25 cellular contexts compared by ENCODE assay signal in genomic region chr4:187798385-187798784, GRCh38.
DNase-seq lines count a peak whose midpoint lies in the region; ATAC-seq, FAIRE-seq and TF ChIP-seq lines count a peak whose summit lies in the region.
"Had no signal": no experiment of that assay in that cellular context is flagged by ENCODE, and none has a peak within 500 bp of the region (broad histone marks: within the 10 kb centered on the region; RNA-seq: fewer than 3 reads in every experiment).

No MANE protein-coding gene starts in this region.

- H4K5ac ChIP-seq in H1 (ENCODE audit: insufficient read length, low read depth, low read length): peak overlapping the region; percentile 8

- H3K56ac ChIP-seq in H1 (replicated peaks; ENCODE audit: insufficient read length, low read depth, low read length): no peak overlapping the region

- no peaks in the 10 kb centered on the region for H3K79me1 ChIP-seq in H1 (ENCODE audit: low read depth, low read length)

- H3K36me3 ChIP-seq in HCT116 (ENCODE audit: control insufficient read depth in 1 of 2, insufficient read depth in 2 of 2, low read length in 2 of 2) (no peaks in the 10 kb centered on the region), H1 (ENCODE audit: control insufficient read depth in 2 of 4, insufficient read depth in 4 of 4, low read length in 3 of 4) (no peaks in the 10 kb centered on the region), iPS-15b (ENCODE audit: control insufficient read depth, insufficient read depth, low read length) (no peaks in the 10 kb centered on the region)
- H3K36me3 ChIP-seq: SJCRH30 had no signal

- 0 out of 2 replicates have a peak, but pooled peaks have one; percentile 25 for ATAC-seq in HCT116
- ATAC-seq: GM12878, HepG2, K562, PC-3 had no signal

- H2BK12ac ChIP-seq in H1 (ENCODE audit: low read depth, low read length): peak overlapping the region; percentile 5

- peak overlapping the region; percentile 62 for H2BK120ac ChIP-seq in H1 (replicated peaks; ENCODE audit: low read depth, low read length)

- H3K9ac ChIP-seq in HCT116 (ENCODE audit: low read length) (no peak overlapping the region), H1 (replicated peaks in 1 of 4; ENCODE audit: extremely low read depth in 1 of 4, low read depth in 3 of 4, low read length in 3 of 4) (no peak overlapping the region), iPS-15b (ENCODE audit: low read depth, low read length) (no peak overlapping the region)

- H2AFZ ChIP-seq in HCT116 (ENCODE audit: low read depth, low read length, poor library complexity, severe bottlenecking) (no peak overlapping the region), H1 (ENCODE audit: low read length) (peak overlapping the region; percentile 75)

- no peaks in the 10 kb centered on the region; the same call in 1 of the 2 replicates for H3K23me2 ChIP-seq in H1 (ENCODE audit: low read depth, low read length)

- H3K14ac ChIP-seq in H1 (ENCODE audit: insufficient read length): no peak overlapping the region

- H3K4me1 ChIP-seq in HCT116 (ENCODE audit: control insufficient read depth in 1 of 2, insufficient read depth in 2 of 2, low read length in 2 of 2) (no peaks in the 10 kb centered on the region), H1 (replicated peaks in 1 of 4; ENCODE audit: control insufficient read depth in 3 of 4, insufficient read depth in 4 of 4, low read length in 3 of 4) (peaks cover 3 to 8% (median 6%) of the 10 kb centered on the region in 4 experiments; a peak in 6 of 7 replicates), iPS-15b (ENCODE audit: control insufficient read depth, insufficient read depth, low read length) (peaks cover 8% of the 10 kb centered on the region)
- H3K4me1 ChIP-seq: SJCRH30 had no signal

- H3K9me3 ChIP-seq in HCT116 (ENCODE audit: control insufficient read depth in 1 of 2, insufficient read depth in 1 of 2, low read depth in 1 of 2, low read length in 2 of 2) (no peaks in the 10 kb centered on the region), H1 (ENCODE audit: insufficient read depth in 2 of 2, low read depth in 1 of 2, low read length in 1 of 2) (no peaks in the 10 kb centered on the region; a peak in 2 of 4 replicates), iPS-15b (ENCODE audit: control insufficient read depth, insufficient read depth, low read length) (no peaks in the 10 kb centered on the region)
- H3K9me3 ChIP-seq: SJCRH30 had no signal

- no peak for TF ChIP-seq EP300 in H1 (IDR thresholded peaks at IDR 0.05; ENCODE audit: borderline replicate concordance in 1 of 2, low read depth in 2 of 2, low read length in 2 of 2)

- H3K4me2 ChIP-seq in HCT116 (ENCODE audit: low read length) (no peak overlapping the region), H1 (ENCODE audit: insufficient read depth in 1 of 2, low read depth in 2 of 2, low read length in 2 of 2) (peak overlapping the region; percentile 46 to 47)

- POLR2A ChIA-PET in HCT116 (lab: Charles Lee) (no interaction called here), H1 (lab: Charles Lee; ENCODE audit: partially characterized antibody) (no interaction called here)

- no peak overlapping the region for H2BK15ac ChIP-seq in H1 (ENCODE audit: low read length)

- no peak overlapping the region for H3K27ac ChIP-seq in HCT116 (ENCODE audit: low read depth, low read length)
- no peak overlapping the region for H3K27ac ChIP-seq in H1 (ENCODE audit: low read depth, low read length)
- H3K27ac ChIP-seq: SJCRH30 had no signal

- no peak for FAIRE-seq in H1 (lab: Jason Lieb, UNC)
- FAIRE-seq: GM12878, HepG2, K562 had no signal

- H3K9me2 ChIP-seq in HCT116 (ENCODE audit: insufficient read depth): no peaks in the 10 kb centered on the region

- TF ChIP-seq POLR2A in HCT116 (IDR thresholded peaks at IDR 0.05; ENCODE audit: borderline replicate concordance, extremely low read depth, insufficient read depth, insufficient read length) (no peak), H1 (IDR thresholded peaks at IDR 0.05; ENCODE audit: control extremely low read depth in 1 of 2, low read depth in 2 of 2, low read length in 2 of 2) (no peak)

- RAD21 ChIA-PET in HCT116 (lab: Charles Lee; ENCODE audit: low non-redundant PET in 1 of 2, low total read pairs in 2 of 2, uncharacterized antibody in 2 of 2, unreplicated experiment in 2 of 2): no interaction called here

- CTCF ChIA-PET in HCT116 (lab: Charles Lee): no interaction called here
- CTCF ChIA-PET in H1 (lab: Charles Lee; ENCODE audit: partially characterized antibody): interaction anchor here (0.6 to 1.0 kb wide), 4 partner anchors 40 to 267 kb away, joined by 3 read pairs; no protein-coding TSS in a partner anchor

- no peaks in the 10 kb centered on the region for H3K79me2 ChIP-seq in HCT116 (ENCODE audit: insufficient read depth, low read length)
- no peaks in the 10 kb centered on the region for H3K79me2 ChIP-seq in H1 (ENCODE audit: control insufficient read depth in 1 of 2, insufficient read depth in 2 of 2, low read length in 2 of 2)

- H4K91ac ChIP-seq in H1 (replicated peaks; ENCODE audit: insufficient read length, low read length): peak overlapping the region; percentile 15

- H4K20me1 ChIP-seq in HCT116 (ENCODE audit: insufficient read depth): no peaks in the 10 kb centered on the region
- no peaks in the 10 kb centered on the region for H4K20me1 ChIP-seq in H1 (replicated peaks in 1 of 2; ENCODE audit: control insufficient read depth in 1 of 2, insufficient read depth in 2 of 2, low read length in 2 of 2)

- H2BK20ac ChIP-seq in H1 (ENCODE audit: low read length): peak overlapping the region; percentile 40; the same call in 1 of the 2 replicates

- 65% methylated on average over 8 of the region's 8 CpGs; no CpG with 5 or more reads in 1 of the 2 experiments for WGBS in H1 (ENCODE audit: extremely low coverage in 1 of 2, insufficient coverage in 1 of 2, insufficient read length in 1 of 2, insufficient replicate concordance in 2 of 2, low coverage in 1 of 2, low lambda C conversion rate in 2 of 2, missing lambda C conversion rate in 1 of 2), 2 experiments

- H3K4me3 ChIP-seq in HCT116 (replicated peaks in 1 of 2; ENCODE audit: low read depth in 1 of 2, low read length in 2 of 2) (no peak overlapping the region), H1 (ENCODE audit: extremely low read depth in 1 of 4, insufficient read depth in 2 of 4, low read depth in 3 of 4, low read length in 4 of 4) (no peak overlapping the region), iPS-15b (ENCODE audit: low read depth, low read length) (peak overlapping the region; percentile 3)
- H3K4me3 ChIP-seq: GM12878, K562, SJCRH30 had no signal

- 0 out of 2 replicates have a peak overlapping the region, but pooled peaks have one; percentile 4 for H3K18ac ChIP-seq in H1 (ENCODE audit: extremely low read depth, low read length)

- TF ChIP-seq RAD21 in HCT116 (IDR thresholded peaks at IDR 0.05; ENCODE audit: low read depth) (0 out of 2 replicates have a peak, but pooled peaks have one; percentile 3), H1 (IDR thresholded peaks at IDR 0.05 in 1 of 2, conservative IDR thresholded peaks at IDR 0.05 in 1 of 2; ENCODE audit: low read depth in 2 of 2, low read length in 2 of 2) (peak; percentile 32 to 51; a peak in 3 of 4 replicates)

- TF ChIP-seq CTCF in HCT116 (IDR thresholded peaks at IDR 0.05 in 2 of 3, conservative IDR thresholded peaks at IDR 0.05 in 1 of 3; ENCODE audit: borderline replicate concordance in 1 of 3, insufficient read depth in 1 of 3, low read depth in 2 of 3, low read length in 2 of 3) (no peak), H1 (IDR thresholded peaks at IDR 0.05; ENCODE audit: control extremely low read depth in 1 of 3, insufficient read depth in 1 of 3, low read depth in 1 of 3, low read length in 3 of 3) (peak in 2 of 3 experiments; percentile 4 to 14; a peak in 1 of 4 replicates)

- H3K4ac ChIP-seq in H1 (replicated peaks; ENCODE audit: insufficient read length, low read depth, low read length): no peak overlapping the region

- no peak overlapping the region for H2AK5ac ChIP-seq in H1 (ENCODE audit: low read depth, low read length)

- BruUV-seq in HCT116 (replicated peaks; lab: Mats Ljungman, UMichigan): no TSS peak

- H3K23ac ChIP-seq in H1 (ENCODE audit: insufficient read length): no peak overlapping the region

- DNase-seq in HCT116 (ENCODE audit: low read depth, low spot score) (no peak), H1 (ENCODE audit: low read depth in 1 of 2, low spot score in 2 of 2) (no peak), T1000 (lab: John Stamatoyannopoulos, UW) (no peak), KG1 (lab: John Stamatoyannopoulos, UW) (no peak), midbrain (lab: John Stamatoyannopoulos, UW) (no peak), NCI-H2081 treated with DMSO at 0.1 percent for 48 hours (lab: John Stamatoyannopoulos, UW) (no peak)
- DNase-seq: C1 segment of cervical spinal cord; CD4-positive, alpha-beta memory T cell; COR-L47; GDM1; GOT3; MV-4-11; NCI-H1105; NCI-H1436 treated with DMSO at 0.1 percent for 48 hours; NCI-H187 treated with DMSO at 0.1 percent for 48 hours; NCI-H2107; NCI-H446; NCI-H524 treated with DMSO at 0.1 percent for 48 hours; NCI-H774; PC-3; SJCRH30 had no signal

- H3K27me3 ChIP-seq in HCT116 (ENCODE audit: insufficient read depth, low read length) (no peaks in the 10 kb centered on the region), H1 (replicated peaks in 1 of 4; ENCODE audit: control insufficient read depth in 3 of 4, extremely low read depth in 1 of 4, insufficient read depth in 3 of 4, low read length in 3 of 4) (no peaks in the 10 kb centered on the region), iPS-15b (ENCODE audit: control insufficient read depth, insufficient read depth, low read length) (no peaks in the 10 kb centered on the region)
- H3K27me3 ChIP-seq: SJCRH30 had no signal

- peak overlapping the region; percentile 63; the same call in 1 of the 2 replicates for H2BK5ac ChIP-seq in H1 (ENCODE audit: low read depth, low read length)

- H4K8ac ChIP-seq in H1 (ENCODE audit: extremely low read depth, insufficient read depth, low read length): no peak overlapping the region

- intact Hi-C loops in HCT116 (cut with micrococcal nuclease): no loop called here

TF ChIP-seq in HCT116, 20 proteins besides CTCF, POLR2A, EP300 and RAD21 (continues in another document):
- no peak for TF ChIP-seq FOSL1 (IDR thresholded peaks at IDR 0.05; ENCODE audit: low read depth)

TF ChIP-seq in H1, 55 proteins besides CTCF, POLR2A, EP300 and RAD21 (continues in another document):
- TF ChIP-seq ASH2L (IDR thresholded peaks at IDR 0.05; ENCODE audit: low read length) (peak; percentile 79), BACH1 (IDR thresholded peaks at IDR 0.05; ENCODE audit: low read length) (no peak), CTBP2 (IDR thresholded peaks at IDR 0.05; ENCODE audit: borderline replicate concordance, insufficient read depth, insufficient read length, low read length) (no peak), TAF1 (IDR thresholded peaks at IDR 0.05; ENCODE audit: low read depth, low read length) (no peak), RBBP5 (IDR thresholded peaks at IDR 0.05; ENCODE audit: borderline replicate concordance, low read depth, low read length) (peak; percentile 50; the same call in 1 of the 2 replicates)

Comparison
In these comparisons a context has a peak if more than half of its experiments do, and no peak if none do; other contexts are left out.
1. CTCF ChIP-seq: peak in H1 (2 of 3); none in HCT116 (0 of 3).
2. Of the 16 proteins assayed by ChIP-seq in both H1 and HCT116: peak only in H1: CTCF; only in HCT116: none; in both: RAD21; in neither: 14.